In genomic region chr2:222861411-222862067, GRCh38 we compare ENCODE assay signal across 8 cellular contexts. TPM values are rescaled to one million over a fixed set of nuclear protein-coding genes. Genes with fewer than 3 reads are reported as not detected.
A peak's percentile ranks its signal among the peaks of the same experiment; 100 is the strongest.
DNase-seq lines count a peak whose midpoint lies in the region; ATAC-seq and TF ChIP-seq lines count a peak whose summit lies in the region.

No MANE protein-coding gene starts in this region.

- peak overlapping the region; percentile 81 for H3K4me3 ChIP-seq in GM23248
- peak overlapping the region; percentile 86 for H3K4me3 ChIP-seq in MG63
- H3K4me3 ChIP-seq in upper lobe of left lung: peak overlapping the region; percentile 66 to 97 (median 86)

- H3F3A ChIP-seq in GM23248 (ENCODE audit: insufficient read depth): peaks cover 45% of the 10 kb centered on the region

- WGBS in GM23248 (ENCODE audit: low coverage in 1 of 2, low lambda C conversion rate in 2 of 2, missing lambda C conversion rate in 2 of 2), 2 experiments: 2% methylated on average over 30 to 32 of the region's 42 CpGs
- WGBS in upper lobe of left lung, 2 donors: 0 to 2% methylated on average over 22 to 28 of the region's 42 CpGs

- in situ Hi-C loops in GM23248 (cut with MboI): no loop called here

- H3K9me2 ChIP-seq in GM23248 (ENCODE audit: insufficient read depth): no peaks in the 10 kb centered on the region

- H3K27me3 ChIP-seq in GM23248 (replicated peaks; ENCODE audit: insufficient read depth) (no peaks in the 10 kb centered on the region), MG63 (no peaks in the 10 kb centered on the region), upper lobe of left lung (no peaks in the 10 kb centered on the region)

- H3K27ac ChIP-seq in GM23248 (peak overlapping the region; percentile 84), upper lobe of left lung (peak overlapping the region; percentile 93 to 99 (median 96))

- H2AFZ ChIP-seq in GM23248: peak overlapping the region; percentile 62

- no peak for TF ChIP-seq EP300 in upper lobe of left lung (IDR thresholded peaks at IDR 0.05)

- TF ChIP-seq POLR2A in upper lobe of left lung (IDR thresholded peaks at IDR 0.05): no peak

- H3K36me3 ChIP-seq in ES-I3 (ENCODE audit: insufficient read depth, low read length) (no peaks in the 10 kb centered on the region), GM23248 (ENCODE audit: low read depth) (no peaks in the 10 kb centered on the region), MG63 (no peaks in the 10 kb centered on the region; the same call in 1 of the 2 replicates), upper lobe of left lung (no peaks in the 10 kb centered on the region)

- ATAC-seq in upper lobe of left lung (ENCODE audit: low FRiP score in 2 of 2): peak; percentile 71 to 79

- H3K4me1 ChIP-seq in ES-I3 (ENCODE audit: insufficient read depth, low read length): peaks cover 36% of the 10 kb centered on the region
- peaks cover 39% of the 10 kb centered on the region for H3K4me1 ChIP-seq in GM23248 (ENCODE audit: insufficient read depth)
- H3K4me1 ChIP-seq in upper lobe of left lung: peaks cover 50 to 57% (median 53%) of the 10 kb centered on the region in 4 donors

- no peaks in the 10 kb centered on the region for H3K9me3 ChIP-seq in ES-I3 (ENCODE audit: control insufficient read depth, insufficient read depth, low read length)
- H3K9me3 ChIP-seq in GM23248 (ENCODE audit: low read depth): no peaks in the 10 kb centered on the region
- H3K9me3 ChIP-seq in MG63: no peaks in the 10 kb centered on the region
- H3K9me3 ChIP-seq in upper lobe of left lung: no peaks in the 10 kb centered on the region

- peaks cover 12% of the 10 kb centered on the region; the same call in 1 of the 2 replicates for H4K20me1 ChIP-seq in GM23248 (ENCODE audit: insufficient read depth)

- H3K79me2 ChIP-seq in GM23248 (ENCODE audit: insufficient read depth): peaks cover 53% of the 10 kb centered on the region

- peak overlapping the region; percentile 96 for H3K4me2 ChIP-seq in GM23248 (ENCODE audit: unreplicated experiment)

- TF ChIP-seq CTCF in upper lobe of left lung (IDR thresholded peaks at IDR 0.05): no peak

- DNase-seq in GM23248: peak; percentile 72
- peak; percentile 22 for DNase-seq in MG63
- DNase-seq in activated T-cell treated with anti-CD3 and anti-CD28 coated beads for 24 hours (ENCODE audit: low read depth): peak; percentile 21
- peak; percentile 26 for DNase-seq in fibroblast of gingiva (ENCODE audit: low read depth)
- DNase-seq in nucleus accumbens (lab: John Stamatoyannopoulos, UW): peak in 33 of 56 donors; percentile 9 to 70 (median 33)
- DNase-seq in upper lobe of left lung: peak in 1 of 2 donors; percentile 39
- DNase-seq in D341Med (ENCODE audit: low spot score): no peak

- H3K9ac ChIP-seq in ES-I3 (ENCODE audit: low read depth, low read length): peak overlapping the region; percentile 93
- peak overlapping the region; percentile 91 for H3K9ac ChIP-seq in GM23248

RNA-seq across cellular contexts. Expression of gene ACSL3, which starts 0.7 kb away (rescaled TPM):
- total RNA-seq in GM23248 (2014; rRNA removed; shearing (Covaris generic)): 61.5 and 66.5 TPM in 2 replicates
- polyA plus RNA-seq in GM23248 (2016; fragmentation: Nextera tagmentation; extraction: Ambion mirVana): 47.1 and 48.6 TPM in 2 replicates
- 96.2 and 203 TPM in 2 replicates for total RNA-seq in MG63 (2014; rRNA removed; shearing (Covaris generic); ENCODE audit: low replicate concordance)
- total RNA-seq in upper lobe of left lung: 10 to 100 TPM; 35.6 to 86.0 (median 69.9) TPM
